In genomic region chr1:6884652-6885153, GRCh38 we compare ENCODE assay signal across 1 cellular context.
TF ChIP-seq lines count a peak whose summit lies in the region.

No MANE protein-coding gene starts in this region.

TF ChIP-seq in HepG2, 621 proteins besides CTCF, POLR2A, EP300 and RAD21:
- TF ChIP-seq ELF4 (CRISPR knock-in tag; IDR thresholded peaks at IDR 0.05; ENCODE audit: borderline replicate concordance) = no peak
- TF ChIP-seq SAP130 (CRISPR knock-in tag; IDR thresholded peaks at IDR 0.05; ENCODE audit: low read depth) = 0 out of 2 replicates have a peak, but pooled peaks have one; percentile 15
- TF ChIP-seq, protein P1, sequence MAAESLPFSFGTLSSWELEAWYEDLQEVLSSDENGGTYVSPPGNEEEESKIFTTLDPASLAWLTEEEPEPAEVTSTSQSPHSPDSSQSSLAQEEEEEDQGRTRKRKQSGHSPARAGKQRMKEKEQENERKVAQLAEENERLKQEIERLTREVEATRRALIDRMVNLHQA (CRISPR knock-in tag; IDR thresholded peaks at IDR 0.05) = no peak
- no peak for TF ChIP-seq MED13 (CRISPR knock-in tag; IDR thresholded peaks at IDR 0.05)
- no peak for TF ChIP-seq MBNL3 (CRISPR knock-in tag; conservative IDR thresholded peaks at IDR 0.05)
- TF ChIP-seq, protein P2, sequence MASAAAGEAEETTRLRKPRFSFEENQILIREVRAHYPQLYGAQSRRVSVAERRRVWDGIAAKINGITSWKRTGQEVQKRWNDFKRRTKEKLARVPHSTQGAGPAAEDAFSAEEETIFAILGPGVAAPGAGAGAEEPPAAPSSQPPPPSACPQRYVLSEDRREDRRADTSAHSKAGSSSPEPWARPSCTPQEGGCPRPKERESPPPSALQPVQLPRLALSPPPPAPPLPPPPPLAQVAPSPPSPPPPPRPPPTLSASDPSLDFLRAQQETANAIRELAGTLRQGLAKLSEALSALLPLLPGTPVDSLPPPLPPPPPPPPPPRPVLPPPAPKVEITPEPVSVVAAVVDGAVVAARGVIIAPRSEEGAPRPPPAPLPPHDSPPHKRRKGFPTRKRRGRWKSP (CRISPR knock-in tag; IDR thresholded peaks at IDR 0.05) = no peak
- no peak for TF ChIP-seq ZNF33B (CRISPR knock-in tag; IDR thresholded peaks at IDR 0.05)
